ENCODE assay signal across 8 cellular contexts in the genomic region with DNA sequence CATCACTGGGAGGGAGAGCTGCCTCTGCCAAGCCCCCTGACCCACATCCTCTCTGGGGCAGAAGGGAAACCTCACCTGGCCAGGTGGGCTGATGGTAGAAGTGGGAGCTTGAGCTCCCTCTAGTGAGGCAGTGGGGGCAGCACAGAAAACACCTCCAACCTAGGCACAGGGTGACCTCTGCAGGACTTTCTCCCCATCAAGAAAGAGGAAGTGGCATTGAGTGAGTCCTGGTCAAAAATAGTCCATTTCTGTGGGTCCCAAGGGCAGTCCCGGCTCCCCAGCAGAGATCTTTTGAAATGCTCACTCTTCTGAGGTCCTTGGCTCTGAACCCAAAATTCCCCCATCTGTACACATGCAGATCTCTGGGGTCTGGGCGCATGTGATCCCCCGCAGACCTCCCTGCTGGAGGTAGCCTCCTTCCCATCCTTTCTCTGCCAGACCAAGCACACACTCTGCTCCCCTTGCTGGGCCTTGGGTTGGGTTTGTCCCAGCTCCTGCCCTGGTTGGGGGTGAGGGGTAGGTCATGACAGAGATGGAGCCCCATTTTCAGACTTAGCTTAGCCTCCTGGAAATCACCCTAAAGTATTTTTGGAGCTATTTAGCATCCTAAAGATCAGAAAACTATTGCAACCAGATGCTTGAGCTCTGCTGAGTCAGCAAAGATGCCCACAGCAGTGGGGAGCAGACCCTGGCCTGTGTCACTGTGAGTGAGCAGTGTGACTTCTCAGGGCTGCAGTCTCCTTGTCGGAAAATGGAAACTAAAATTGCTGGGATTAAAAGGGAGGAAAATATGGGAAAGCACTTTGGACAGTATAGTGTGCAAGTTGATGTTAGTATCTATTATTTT. TPM values are rescaled to one million over a fixed set of nuclear protein-coding genes. Genes with fewer than 3 reads are reported as not detected.
DNase-seq lines count a peak whose midpoint lies in the region; ATAC-seq and TF ChIP-seq lines count a peak whose summit lies in the region.

No MANE protein-coding gene starts in this region.

- BruUV-seq in Calu3 (replicated peaks; lab: Mats Ljungman, UMichigan) = no TSS peak

- no peak for TF ChIP-seq EP300 in gastroesophageal sphincter (IDR thresholded peaks at IDR 0.05)

- H3K9me3 ChIP-seq in gastroesophageal sphincter (no peaks in the 10 kb centered on the region), HAP-1 (no peaks in the 10 kb centered on the region)

- no peaks in the 10 kb centered on the region for H3K36me3 ChIP-seq in gastroesophageal sphincter
- H3K36me3 ChIP-seq in HAP-1 (replicated peaks) = no peaks in the 10 kb centered on the region

- TF ChIP-seq CTCF in Calu3 (IDR thresholded peaks at IDR 0.05; ENCODE audit: unreplicated experiment) (peak; percentile 73), gastroesophageal sphincter (IDR thresholded peaks at IDR 0.05) (peak in 3 of 4 experiments; percentile 13 to 51 (median 29))

- no peaks in the 10 kb centered on the region for H3K4me1 ChIP-seq in gastroesophageal sphincter
- H3K4me1 ChIP-seq in HAP-1 = no peaks in the 10 kb centered on the region

- in situ Hi-C loops in HAP-1 (cut with MboI; ENCODE audit: low sequenced_read_pairs) = no loop called here

- H3K4me3 ChIP-seq in Jurkat, Clone E6-1 (ENCODE audit: low read length) = no peak overlapping the region
- H3K4me3 ChIP-seq in gastroesophageal sphincter = no peak overlapping the region
- H3K4me3 ChIP-seq in HAP-1 = no peak overlapping the region

- no peak for TF ChIP-seq POLR2A in gastroesophageal sphincter (IDR thresholded peaks at IDR 0.05)

- peaks cover 60% of the 10 kb centered on the region for H3K27me3 Mint-ChIP-seq in Calu3 (ENCODE audit: unreplicated experiment)
- no peaks in the 10 kb centered on the region for H3K27me3 Mint-ChIP-seq in activated CD4-positive, alpha-beta memory T cell treated with anti-CD3 and anti-CD28 coated beads for 36 hours

- POLR2A ChIA-PET in activated CD4-positive, alpha-beta memory T cell treated with anti-CD3 and anti-CD28 coated beads for 36 hours (lab: Charles Lee) = interaction anchor here (0.6 to 1.1 kb wide), 4 partner anchors 65 to 73 kb away, joined by 3 to 5 read pairs (median 3); no protein-coding TSS in a partner anchor

- no peaks in the 10 kb centered on the region for H3K9me3 Mint-ChIP-seq in Calu3 (ENCODE audit: low read depth, unreplicated experiment)
- no peaks in the 10 kb centered on the region for H3K9me3 Mint-ChIP-seq in activated CD4-positive, alpha-beta memory T cell treated with anti-CD3 and anti-CD28 coated beads for 36 hours

- no peak overlapping the region for H3K27ac ChIP-seq in gastroesophageal sphincter

- no peaks in the 10 kb centered on the region for H3K36me3 Mint-ChIP-seq in Calu3 (ENCODE audit: insufficient read depth, unreplicated experiment)
- no peaks in the 10 kb centered on the region for H3K36me3 Mint-ChIP-seq in activated CD4-positive, alpha-beta memory T cell treated with anti-CD3 and anti-CD28 coated beads for 36 hours

- H3K27ac Mint-ChIP-seq in Calu3 (ENCODE audit: unreplicated experiment) = no peak overlapping the region
- H3K27ac Mint-ChIP-seq in activated CD4-positive, alpha-beta memory T cell treated with anti-CD3 and anti-CD28 coated beads for 36 hours = peak overlapping the region; percentile 42

- ATAC-seq in GM21526 (IDR thresholded peaks at IDR 0.05; ENCODE audit: low FRiP score, unreplicated experiment) (peak; percentile 89), gastroesophageal sphincter (no peak)

- no peak overlapping the region for H3K4me3 Mint-ChIP-seq in Calu3 (ENCODE audit: low read depth, unreplicated experiment)
- no peak overlapping the region for H3K4me3 Mint-ChIP-seq in activated CD4-positive, alpha-beta memory T cell treated with anti-CD3 and anti-CD28 coated beads for 36 hours

- H3K4me1 Mint-ChIP-seq in Calu3 (ENCODE audit: low read depth, unreplicated experiment) = no peaks in the 10 kb centered on the region
- H3K4me1 Mint-ChIP-seq in activated CD4-positive, alpha-beta memory T cell treated with anti-CD3 and anti-CD28 coated beads for 36 hours (ENCODE audit: low read depth) = peaks cover 42% of the 10 kb centered on the region

- intact Hi-C loops in Calu3 (cut with micrococcal nuclease; ENCODE audit: unreplicated experiment) = loop anchor here (1.0 to 5.0 kb wide), 2 partner anchors 72 to 113 kb away; no protein-coding TSS in a partner anchor
- intact Hi-C loops in activated CD4-positive, alpha-beta memory T cell treated with anti-CD3 and anti-CD28 coated beads for 36 hours (cut with micrococcal nuclease) = loop anchor here (1.0 to 10.0 kb wide), 6 partner anchors 65 to 684 kb away; no protein-coding TSS in a partner anchor

- DNase-seq in Calu3 = peak; percentile 44
- DNase-seq in Jurkat, Clone E6-1 (ENCODE audit: low read depth, low spot score) = peak; percentile 62
- DNase-seq in activated CD4-positive, alpha-beta memory T cell treated with anti-CD3 and anti-CD28 coated beads for 36 hours = peak; percentile 80
- peak; percentile 49 for DNase-seq in stimulated activated CD8-positive, alpha-beta memory T cell treated with anti-CD3 and anti-CD28 coated beads, Interleukin-12 subunit alpha, Interleukin-12 subunit beta, amount 100 ng/mL, for 4 hours (ENCODE audit: low read depth)
- no peak for DNase-seq in HAP-1 (ENCODE audit: low spot score in 2 of 2)
- DNase-seq in NCI-H2107 (lab: John Stamatoyannopoulos, UW) = no peak

- 86% methylated on average over 1 of the region's 4 CpGs; no CpG with 5 or more reads in 1 of the 2 donors for WGBS in gastroesophageal sphincter (ENCODE audit: low coverage in 1 of 2), 2 donors

- CTCF ChIA-PET in Calu3 (lab: Charles Lee) = interaction anchor here (0.7 to 1.7 kb wide), 8 partner anchors 8 to 119 kb away, joined by 3 to 26 read pairs (median 4); no protein-coding TSS in a partner anchor
- CTCF ChIA-PET in activated CD4-positive, alpha-beta memory T cell treated with anti-CD3 and anti-CD28 coated beads for 36 hours (lab: Charles Lee) = interaction anchor here (0.6 to 10.4 kb wide), 36 partner anchors 10 to 241 kb away, joined by 3 to 290 read pairs (median 6); a partner anchor contains a TSS

- H3K27me3 ChIP-seq in gastroesophageal sphincter = no peaks in the 10 kb centered on the region
- H3K27me3 ChIP-seq in HAP-1 (ENCODE audit: low read depth) = no peaks in the 10 kb centered on the region

RNA-seq across cellular contexts. Expression of a gene that starts 41.6 kb away (rescaled TPM):
- not detected in 2 replicates for total RNA-seq in Calu3 (2022)
- 129 TPM for polyA plus RNA-seq in Jurkat, Clone E6-1 (2012; ENCODE audit: insufficient read depth, insufficient read length)
- total RNA-seq in activated CD4-positive, alpha-beta memory T cell treated with anti-CD3 and anti-CD28 coated beads for 36 hours = 100 to 1,000 TPM; 212 to 213 TPM
- total RNA-seq in gastroesophageal sphincter = 10 to 100 TPM in 1 of 4 donors, 1 to 10 TPM in 3; 5.5 to 17.0 (median 8.3) TPM

RNA-seq across cellular contexts. Expression of a gene that starts 50.0 kb away (rescaled TPM):
- total RNA-seq in Calu3 (2022) (not detected in 2 replicates), gastroesophageal sphincter (10 to 100 TPM; 38.0 to 78.3 (median 66.6) TPM)
- 1.8 TPM for polyA plus RNA-seq in Jurkat, Clone E6-1 (2012; ENCODE audit: insufficient read depth, insufficient read length)
- not detected for total RNA-seq in activated CD4-positive, alpha-beta memory T cell treated with anti-CD3 and anti-CD28 coated beads for 36 hours

Comparison
In these comparisons a context has a peak if more than half of its experiments do, and no peak if none do; other contexts are left out.
1. DNase-seq: peak in Calu3 (single experiment), Jurkat, Clone E6-1 (single experiment), activated CD4-positive, alpha-beta memory T cell treated with anti-CD3 and anti-CD28 coated beads for 36 hours (single experiment) and stimulated activated CD8-positive, alpha-beta memory T cell treated with anti-CD3 and anti-CD28 coated beads, Interleukin-12 subunit alpha, Interleukin-12 subunit beta, amount 100 ng/mL, for 4 hours (single experiment); none in HAP-1 (0 of 2) and NCI-H2107 (single experiment).
2. RNA of a gene that starts 41.6 kb away (total RNA-seq): 212 to 213 TPM in activated CD4-positive, alpha-beta memory T cell treated with anti-CD3 and anti-CD28 coated beads for 36 hours; 5.5 to 17.0 TPM in gastroesophageal sphincter and not detected in Calu3; every median in the first group is over 10 times any median in the second.
3. RNA of a gene that starts 50.0 kb away (total RNA-seq): 38.0 to 78.3 TPM in gastroesophageal sphincter; not detected in activated CD4-positive, alpha-beta memory T cell treated with anti-CD3 and anti-CD28 coated beads for 36 hours and not detected in Calu3; every median in the first group is over 10 times any median in the second.